ENCODE assay signal across 27 cellular contexts in the genomic region with DNA sequence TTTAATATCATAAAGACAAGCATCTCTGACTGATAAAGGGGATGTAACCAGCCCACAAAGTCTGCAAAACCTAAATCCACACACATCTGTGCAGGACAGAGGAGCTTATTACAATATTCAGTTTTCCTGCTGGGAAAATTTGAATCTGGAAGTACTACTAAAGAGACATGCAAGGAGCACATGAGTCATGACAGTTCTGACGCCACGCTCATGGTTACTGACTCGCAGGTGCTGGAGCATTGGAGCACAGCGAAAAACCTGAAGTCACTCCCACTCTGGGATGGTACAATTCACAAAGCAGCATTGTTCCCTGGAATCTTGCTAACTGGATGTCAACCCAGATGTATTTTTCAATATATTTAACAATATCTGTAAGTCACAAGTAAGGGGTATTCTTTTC. TPM values are rescaled to one million over a fixed set of nuclear protein-coding genes. Genes with fewer than 3 reads are reported as not detected.
DNase-seq lines count a peak whose midpoint lies in the region; ATAC-seq lines count a peak whose summit lies in the region.
"Had no signal": no experiment of that assay in that cellular context is flagged by ENCODE, and none has a peak within 500 bp of the region (broad histone marks: within the 10 kb centered on the region; RNA-seq: fewer than 3 reads in every experiment).

No MANE protein-coding gene starts in this region.

- no peaks in the 10 kb centered on the region for H3K4me1 Mint-ChIP-seq in stimulated activated naive B cell treated with anti-CD40 and anti-IgM and Interleukin-4, amounts not matched to agents 10 μg/mL and 1 μg/mL and 100 μg/mL, for 72 hours
- H3K4me1 Mint-ChIP-seq: brain had no signal

- ATAC-seq in stimulated activated naive B cell treated with anti-CD40 and anti-IgM and Interleukin-4, amounts not matched to agents 10 μg/mL and 1 μg/mL and 100 μg/mL, for 72 hours (replicated peaks): no peak
- no peak for ATAC-seq in left ventricle myocardium superior
- ATAC-seq in HG03280 (IDR thresholded peaks at IDR 0.05; ENCODE audit: unreplicated experiment): no peak
- ATAC-seq: left colon; naive thymus-derived CD4-positive, alpha-beta T cell had no signal

- no peak overlapping the region for H3K27ac Mint-ChIP-seq in stimulated activated naive B cell treated with anti-CD40 and anti-IgM and Interleukin-4, amounts not matched to agents 10 μg/mL and 1 μg/mL and 100 μg/mL, for 72 hours
- H3K27ac Mint-ChIP-seq: activated B cell treated with CpG ODN at 0.5 μM for 24 hours; activated T-helper 2 cell treated with anti-CD3 and anti-CD28 coated beads, Interferon-gamma antibody, Interleukin-2, Interleukin-4, amounts not matched to agents 10 μg/mL and 5 μg/mL and 100 μg/mL, durations not matched to agents 14 hours and 24 hours and 36 hours; brain; CD8-positive, alpha-beta memory T cell; naive thymus-derived CD4-positive, alpha-beta T cell had no signal

- H3K36me3 Mint-ChIP-seq in stimulated activated naive B cell treated with anti-CD40 and anti-IgM and Interleukin-4, amounts not matched to agents 10 μg/mL and 1 μg/mL and 100 μg/mL, for 72 hours: no peaks in the 10 kb centered on the region
- H3K36me3 Mint-ChIP-seq: brain; naive thymus-derived CD4-positive, alpha-beta T cell had no signal

- DNase-seq in EL (peak; percentile 46), NCI-H526 (lab: John Stamatoyannopoulos, UW) (peak; percentile 75 to 85), amniotic epithelial cell (ENCODE audit: low read depth) (peak; percentile 34), kidney glomerular epithelial cell (lab: John Stamatoyannopoulos, UW) (peak; percentile 43), left ventricle myocardium superior (no peak)
- no peak for DNase-seq in activated naive CD4-positive, alpha-beta T cell treated with Interleukin-2 at 50 U/mL for 16 hours
- DNase-seq in stimulated activated naive B cell treated with anti-CD40 and anti-IgM and Interleukin-4, amounts not matched to agents 10 μg/mL and 1 μg/mL and 100 μg/mL, for 72 hours: no peak
- DNase-seq: activated B cell treated with CpG ODN at 0.5 μM for 24 hours; activated CD4-positive, alpha-beta T cell treated with anti-CD3 and anti-CD28 coated beads, Interleukin-2, amount 50 U/mL, for 4 hours; activated CD8-positive, alpha-beta memory T cell treated with anti-CD3 and anti-CD28 coated beads, Interleukin-2, amount 50 U/mL, for 48 hours; AML-193; CD8-positive, alpha-beta memory T cell; effector CD8-positive, alpha-beta T cell; left colon; naive thymus-derived CD4-positive, alpha-beta T cell; NCI-H1048; NCI-H2029 treated with DMSO at 0.1 percent for 48 hours; NCI-H446; occipital lobe; retina; stimulated activated CD4-positive, alpha-beta T cell treated with anti-CD3 and anti-CD28 coated beads, Interleukin-4, amount 100 ng/mL, for 24 hours; T-helper 9 cell; transverse colon had no signal

- peaks cover 41% of the 10 kb centered on the region in 2 donors for H3K27me3 Mint-ChIP-seq in stimulated activated naive B cell treated with anti-CD40 and anti-IgM and Interleukin-4, amounts not matched to agents 10 μg/mL and 1 μg/mL and 100 μg/mL, for 72 hours

- H3K9me3 Mint-ChIP-seq in stimulated activated naive B cell treated with anti-CD40 and anti-IgM and Interleukin-4, amounts not matched to agents 10 μg/mL and 1 μg/mL and 100 μg/mL, for 72 hours: no peaks in the 10 kb centered on the region
- H3K9me3 Mint-ChIP-seq: activated B cell treated with CpG ODN at 0.5 μM for 24 hours; activated T-helper 2 cell treated with anti-CD3 and anti-CD28 coated beads, Interferon-gamma antibody, Interleukin-2, Interleukin-4, amounts not matched to agents 10 μg/mL and 5 μg/mL and 100 μg/mL, durations not matched to agents 14 hours and 24 hours and 36 hours; CD8-positive, alpha-beta memory T cell; stimulated activated naive CD8-positive, alpha-beta T cell treated with anti-CD3 and anti-CD28 coated beads, Interleukin-15, Interleukin-2, amounts not matched to agents 100 ng/mL and 50 ng/mL, for 24 hours had no signal

- no peak overlapping the region for H3K4me3 Mint-ChIP-seq in stimulated activated naive B cell treated with anti-CD40 and anti-IgM and Interleukin-4, amounts not matched to agents 10 μg/mL and 1 μg/mL and 100 μg/mL, for 72 hours
- H3K4me3 Mint-ChIP-seq: activated B cell treated with CpG ODN at 0.5 μM for 24 hours; brain; CD8-positive, alpha-beta memory T cell; naive thymus-derived CD4-positive, alpha-beta T cell; stimulated activated naive CD8-positive, alpha-beta T cell treated with anti-CD3 and anti-CD28 coated beads, Interleukin-15, Interleukin-2, amounts not matched to agents 100 ng/mL and 50 ng/mL, for 24 hours had no signal

- intact Hi-C loops in left ventricle myocardium superior (cut with micrococcal nuclease): no loop called here

RNA-seq across cellular contexts. Expression of gene ISL2, which starts 7.6 kb away (rescaled TPM):
- not detected for total RNA-seq in left ventricle myocardium superior
- total RNA-seq: occipital lobe had no signal

RNA-seq across cellular contexts. Expression of gene ETFA, which starts 17.7 kb away (rescaled TPM):
- total RNA-seq in left ventricle myocardium superior: 497 TPM

Comparison
In these comparisons a context has a peak if more than half of its experiments do, and no peak if none do; other contexts are left out.
1. DNase-seq: peak in EL (single experiment), NCI-H526 (2 of 2), amniotic epithelial cell (single experiment) and kidney glomerular epithelial cell (single experiment); none in activated naive CD4-positive, alpha-beta T cell treated with Interleukin-2 at 50 U/mL for 16 hours (single experiment), stimulated activated naive B cell treated with anti-CD40 and anti-IgM and Interleukin-4, amounts not matched to agents 10 μg/mL and 1 μg/mL and 100 μg/mL, for 72 hours (single experiment) and left ventricle myocardium superior (single experiment).